In the genomic region with DNA sequence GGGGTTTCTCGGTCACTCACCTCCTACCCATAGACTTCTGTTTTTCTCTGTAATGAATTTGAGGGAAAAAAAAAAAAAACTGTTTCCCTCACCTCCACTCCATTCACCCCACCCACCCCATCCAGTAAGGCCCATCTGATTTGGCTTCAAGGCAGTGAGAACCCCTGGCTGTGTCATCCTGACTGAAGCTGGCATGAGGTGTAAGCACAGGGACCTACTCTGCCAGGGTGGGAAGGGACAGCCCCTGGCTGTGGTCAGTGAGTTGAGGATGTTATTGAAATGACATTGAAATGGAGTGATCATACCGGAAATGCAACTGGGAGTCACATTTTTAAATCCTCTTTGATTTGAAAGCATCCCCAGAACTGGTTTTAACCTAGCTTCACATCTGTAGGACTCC, we compare ENCODE assay signal across 17 cellular contexts. TPM values are rescaled to one million over a fixed set of nuclear protein-coding genes. Genes with fewer than 3 reads are reported as not detected.
DNase-seq lines count a peak whose midpoint lies in the region; TF ChIP-seq lines count a peak whose summit lies in the region.
"Had no signal": no experiment of that assay in that cellular context is flagged by ENCODE, and none has a peak within 500 bp of the region (broad histone marks: within the 10 kb centered on the region; RNA-seq: fewer than 3 reads in every experiment).

No MANE protein-coding gene starts in this region.

- no peaks in the 10 kb centered on the region for H3K27me3 ChIP-seq in KMS-11 (ENCODE audit: insufficient read depth, low read depth)

- peak; percentile 13 for DNase-seq in activated naive CD4-positive, alpha-beta T cell treated with Interleukin-2 at 50 U/mL for 16 hours
- DNase-seq in activated naive CD4-positive, alpha-beta T cell treated with anti-CD3 and anti-CD28 coated beads for 36 hours: no peak
- DNase-seq in GM12865 (ENCODE audit: low read depth) (peak; percentile 18), neural crest cell (ENCODE audit: low read depth, low spot score) (no peak), NCI-H748 (lab: John Stamatoyannopoulos, UW; ENCODE audit: unreplicated experiment) (no peak), mesenteric fat pad (ENCODE audit: low spot score) (no peak), germinal center (ENCODE audit: low spot score) (no peak)
- DNase-seq: Caco-2, DMS53, HCEC 1CT, IMR-90, NCI-H1417, NCI-H1930, NCI-H446, NCI-H69 had no signal

- no peaks in the 10 kb centered on the region for H3K79me2 ChIP-seq in KMS-11 (ENCODE audit: insufficient read depth, low read depth)

- H4K20me1 ChIP-seq in KMS-11 (ENCODE audit: insufficient read depth): no peaks in the 10 kb centered on the region

- peaks cover 33% of the 10 kb centered on the region for H3K27me3 Mint-ChIP-seq in activated naive CD4-positive, alpha-beta T cell treated with anti-CD3 and anti-CD28 coated beads for 36 hours (ENCODE audit: low read depth)
- H3K27me3 Mint-ChIP-seq in neural crest cell (ENCODE audit: low read depth): no peaks in the 10 kb centered on the region

- no peak overlapping the region for H2AFZ ChIP-seq in KMS-11 (ENCODE audit: low read depth)

- no peak overlapping the region for H3K27ac Mint-ChIP-seq in activated naive CD4-positive, alpha-beta T cell treated with anti-CD3 and anti-CD28 coated beads for 36 hours
- H3K27ac Mint-ChIP-seq in neural crest cell (ENCODE audit: unreplicated experiment): peak overlapping the region; percentile 80

- CTCF ChIA-PET in activated naive CD4-positive, alpha-beta T cell treated with anti-CD3 and anti-CD28 coated beads for 36 hours (lab: Charles Lee): no interaction called here

- peak overlapping the region; percentile 54; the same call in 1 of the 2 replicates for H3K4me2 ChIP-seq in KMS-11

- H3K9me3 Mint-ChIP-seq in activated naive CD4-positive, alpha-beta T cell treated with anti-CD3 and anti-CD28 coated beads for 36 hours: no peaks in the 10 kb centered on the region
- H3K9me3 Mint-ChIP-seq in neural crest cell: no peaks in the 10 kb centered on the region

- no peaks in the 10 kb centered on the region for H3K36me3 ChIP-seq in KMS-11 (ENCODE audit: insufficient read depth)

- peaks cover 44% of the 10 kb centered on the region for H3K4me1 ChIP-seq in KMS-11 (ENCODE audit: low read depth, poor library complexity, severe bottlenecking)
- H3K4me1 ChIP-seq: Caco-2 had no signal

- H3K36me3 Mint-ChIP-seq in activated naive CD4-positive, alpha-beta T cell treated with anti-CD3 and anti-CD28 coated beads for 36 hours (ENCODE audit: low read depth): no peaks in the 10 kb centered on the region
- no peaks in the 10 kb centered on the region for H3K36me3 Mint-ChIP-seq in neural crest cell (ENCODE audit: low read depth)

- H3K9ac ChIP-seq in KMS-11: no peak overlapping the region

- peaks cover 6% of the 10 kb centered on the region for H3K4me1 Mint-ChIP-seq in activated naive CD4-positive, alpha-beta T cell treated with anti-CD3 and anti-CD28 coated beads for 36 hours (ENCODE audit: low read depth)
- peaks cover 49% of the 10 kb centered on the region for H3K4me1 Mint-ChIP-seq in neural crest cell

- H3K4me3 ChIP-seq in GM12865 (ENCODE audit: low read depth, low read length) (no peak overlapping the region), KMS-11 (IDR thresholded peaks at IDR 0.05; ENCODE audit: insufficient read depth, low read depth, low read length) (no peak overlapping the region)

- intact Hi-C loops in activated naive CD4-positive, alpha-beta T cell treated with anti-CD3 and anti-CD28 coated beads for 36 hours (cut with micrococcal nuclease): no loop called here

- peak overlapping the region; percentile 88 for H3K27ac ChIP-seq in KMS-11
- H3K27ac ChIP-seq: RWPE1 had no signal

- no peak overlapping the region for H3K4me3 Mint-ChIP-seq in activated naive CD4-positive, alpha-beta T cell treated with anti-CD3 and anti-CD28 coated beads for 36 hours
- peak overlapping the region; percentile 63 for H3K4me3 Mint-ChIP-seq in neural crest cell

- TF ChIP-seq CTCF in GM12865 (IDR thresholded peaks at IDR 0.05; ENCODE audit: insufficient read depth, low read depth, low read length, missing control alignments) (no peak), KMS-11 (conservative IDR thresholded peaks at IDR 0.05; ENCODE audit: low read depth, low read length) (no peak), neural crest cell (conservative IDR thresholded peaks at IDR 0.05) (no peak)

RNA-seq across cellular contexts. Expression of gene BCL2L11, which starts 19.1 kb away (rescaled TPM):
- 10 to 100 TPM; 11.5 to 12.8 TPM for total RNA-seq in activated naive CD4-positive, alpha-beta T cell treated with anti-CD3 and anti-CD28 coated beads for 36 hours
- total RNA-seq in neural crest cell (16.4 and 21.9 TPM in 2 replicates), mesenteric fat pad (9.0 TPM)

Comparison
In these comparisons a context has a peak if more than half of its experiments do, and no peak if none do; other contexts are left out.
1. DNase-seq: peak in activated naive CD4-positive, alpha-beta T cell treated with Interleukin-2 at 50 U/mL for 16 hours (single experiment) and GM12865 (single experiment); none in activated naive CD4-positive, alpha-beta T cell treated with anti-CD3 and anti-CD28 coated beads for 36 hours (single experiment), neural crest cell (single experiment), NCI-H748 (single experiment), mesenteric fat pad (single experiment) and germinal center (single experiment).